9 cellular contexts compared by ENCODE assay signal in the genomic region with DNA sequence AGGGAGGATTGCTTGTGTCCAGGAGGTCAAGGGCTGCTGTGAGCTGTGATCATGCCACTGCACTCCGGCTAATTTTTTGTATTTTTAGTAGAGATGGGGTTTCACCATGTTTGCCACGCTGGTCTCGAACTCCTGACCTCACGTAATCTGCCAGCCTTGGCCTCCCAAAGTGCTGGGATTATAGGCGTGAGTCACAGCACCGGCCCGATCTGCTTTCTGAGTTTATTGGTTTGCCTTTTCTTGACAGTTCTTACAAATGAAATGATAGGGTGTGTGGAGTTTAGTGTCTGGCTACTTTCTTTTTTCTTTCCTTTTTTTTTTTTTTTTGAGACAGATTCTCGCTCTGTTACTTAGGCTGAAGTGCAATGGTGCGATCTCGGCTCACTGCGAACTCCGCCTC. TPM values are rescaled to one million over a fixed set of nuclear protein-coding genes. Genes with fewer than 3 reads are reported as not detected.
DNase-seq lines count a peak whose midpoint lies in the region; ATAC-seq and TF ChIP-seq lines count a peak whose summit lies in the region.
"Had no signal": no experiment of that assay in that cellular context is flagged by ENCODE, and none has a peak within 500 bp of the region (broad histone marks: within the 10 kb centered on the region; RNA-seq: fewer than 3 reads in every experiment).

No MANE protein-coding gene starts in this region.

- peak overlapping the region; percentile 92 for H2AFZ ChIP-seq in fibroblast of lung (ENCODE audit: low read length)

- peaks cover 3% of the 10 kb centered on the region for H3K79me2 ChIP-seq in fibroblast of lung (ENCODE audit: control insufficient read depth, insufficient read depth, low read length)

- H3K27me3 ChIP-seq in fibroblast of lung (ENCODE audit: control insufficient read depth, insufficient read depth, low read length): no peaks in the 10 kb centered on the region

- no peaks in the 10 kb centered on the region for H3K4me1 ChIP-seq in fibroblast of lung (ENCODE audit: control insufficient read depth, extremely low read depth, insufficient read depth, low read length)

- peak overlapping the region; percentile 81 for H3K4me2 ChIP-seq in fibroblast of lung (ENCODE audit: extremely low read depth, insufficient read depth, low read length)

- no peaks in the 10 kb centered on the region for H4K20me1 ChIP-seq in fibroblast of lung (ENCODE audit: control insufficient read depth, extremely low read depth, insufficient read depth, low read length)

- TF ChIP-seq CTCF in GM12864 (IDR thresholded peaks at IDR 0.05; ENCODE audit: low read depth, low read length, missing control alignments) (no peak), fibroblast of lung (conservative IDR thresholded peaks at IDR 0.05 in 1 of 2, IDR thresholded peaks at IDR 0.05 in 1 of 2; ENCODE audit: low read depth in 1 of 2, low read length in 2 of 2) (no peak)

- no peak for DNase-seq in GM12864 (ENCODE audit: low read depth)
- DNase-seq in RPMI7951 (ENCODE audit: low read depth): peak; percentile 15
- no peak for DNase-seq in fibroblast of lung (ENCODE audit: low read depth in 2 of 2)
- no peak for DNase-seq in skeletal muscle cell (ENCODE audit: low read depth)
- DNase-seq in NCI-H146 treated with DMSO at 0.1 percent for 48 hours (lab: John Stamatoyannopoulos, UW; ENCODE audit: unreplicated experiment): no peak
- DNase-seq in NCI-H1092 (lab: John Stamatoyannopoulos, UW): no peak
- DNase-seq in sciatic nerve (ENCODE audit: low spot score): no peak
- DNase-seq: effector memory CD4-positive, alpha-beta T cell had no signal

- ATAC-seq in HG03457 (IDR thresholded peaks at IDR 0.05; ENCODE audit: unreplicated experiment) (no peak), sciatic nerve (no peak)

- H3K9ac ChIP-seq in fibroblast of lung (ENCODE audit: insufficient read depth, low read length): no peak overlapping the region

- H3K4me3 ChIP-seq in GM12864 (ENCODE audit: low read depth, low read length): peak overlapping the region; percentile 62
- H3K4me3 ChIP-seq in fibroblast of lung (replicated peaks in 1 of 4; ENCODE audit: control extremely low read depth in 1 of 4, insufficient read depth in 1 of 4, low read depth in 3 of 4, low read length in 4 of 4): peak overlapping the region; percentile 70 to 90 (median 82)
- peak overlapping the region; percentile 84 for H3K4me3 ChIP-seq in skeletal muscle cell (ENCODE audit: low read depth, low read length)

- peak overlapping the region; percentile 91 for H3K27ac ChIP-seq in fibroblast of lung (ENCODE audit: insufficient read depth, low read length)

- no peaks in the 10 kb centered on the region for H3K36me3 ChIP-seq in fibroblast of lung (ENCODE audit: control insufficient read depth, insufficient read depth, low read length)

- H3K9me3 ChIP-seq in fibroblast of lung (ENCODE audit: control insufficient read depth, insufficient read depth, low read depth, low read length): no peaks in the 10 kb centered on the region

- intact Hi-C loops in sciatic nerve (cut with DNase I): no loop called here

RNA-seq across cellular contexts. Expression of a gene that starts 0.8 kb away (rescaled TPM):
- 4.5 and 10.0 TPM in 2 replicates for total RNA-seq in RPMI7951 (2014; rRNA removed; shearing (Covaris generic))
- total RNA-seq in fibroblast of lung (2.8 and 3.6 TPM in 2 replicates), sciatic nerve (11.2 TPM)
- polyA plus RNA-seq in fibroblast of lung: 2.8 and 2.9 TPM in 2 replicates
- 2.2 TPM in 2 replicates for polyA plus RNA-seq in fibroblast of lung (2012)
- 1.3 and 3.0 TPM in 2 replicates for polyA minus RNA-seq in fibroblast of lung (ENCODE audit: low replicate concordance)

RNA-seq across cellular contexts. Expression of a gene that starts 1.1 kb away (rescaled TPM):
- not detected in 2 replicates for total RNA-seq in RPMI7951 (2014; rRNA removed; shearing (Covaris generic))
- not detected in 2 replicates for total RNA-seq in fibroblast of lung
- 0.10 TPM in 1 of 2 replicates, not detected in the other for polyA plus RNA-seq in fibroblast of lung
- not detected in 2 replicates for polyA plus RNA-seq in fibroblast of lung (2012)
- polyA minus RNA-seq in fibroblast of lung (ENCODE audit: low replicate concordance): not detected in 2 replicates
- total RNA-seq in sciatic nerve: not detected

RNA-seq across cellular contexts. Expression of a gene that starts 25.3 kb away (rescaled TPM):
- total RNA-seq in RPMI7951 (2014; rRNA removed; shearing (Covaris generic)): 3.8 and 5.2 TPM in 2 replicates
- total RNA-seq in fibroblast of lung: 8.2 and 10.9 TPM in 2 replicates
- 11.3 and 16.2 TPM in 2 replicates for polyA plus RNA-seq in fibroblast of lung
- 21.3 and 24.4 TPM in 2 replicates for polyA plus RNA-seq in fibroblast of lung (2012)
- 22.6 and 23.3 TPM in 2 replicates for polyA minus RNA-seq in fibroblast of lung (ENCODE audit: low replicate concordance)
- 50.6 TPM for total RNA-seq in sciatic nerve

RNA-seq across cellular contexts. Expression of a gene that starts 45.2 kb away (rescaled TPM):
- total RNA-seq in RPMI7951 (2014; rRNA removed; shearing (Covaris generic)): 3.1 TPM in 2 replicates
- total RNA-seq in fibroblast of lung (4.4 and 6.1 TPM in 2 replicates), sciatic nerve (36.9 TPM)
- polyA plus RNA-seq in fibroblast of lung: 2.4 and 5.2 TPM in 2 replicates
- 15.1 and 22.8 TPM in 2 replicates for polyA plus RNA-seq in fibroblast of lung (2012)
- polyA minus RNA-seq in fibroblast of lung (ENCODE audit: low replicate concordance): 16.6 and 21.2 TPM in 2 replicates
